8 cellular contexts compared by ENCODE assay signal in genomic region chr5:148687427-148687826, GRCh38. TPM values are rescaled to one million over a fixed set of nuclear protein-coding genes. Genes with fewer than 3 reads are reported as not detected.
DNase-seq lines count a peak whose midpoint lies in the region; ATAC-seq and TF ChIP-seq lines count a peak whose summit lies in the region.

No MANE protein-coding gene starts in this region.

- in situ Hi-C loops in ACHN (cut with HindIII; ENCODE audit: low pct_ligation_motif_present, low pct_unique_long_range_greater_than_20kb, low sequenced_read_pairs) = no loop called here

- H3K9ac ChIP-seq in NT2/D1 (ENCODE audit: insufficient read length, low read depth) = no peak overlapping the region

- intact Hi-C loops in thyroid gland (cut with DNase I) = no loop called here

- no peaks in the 10 kb centered on the region for H3K36me3 ChIP-seq in NT2/D1 (ENCODE audit: insufficient read depth, insufficient read length, low read length)
- no peaks in the 10 kb centered on the region for H3K36me3 ChIP-seq in thyroid gland

- H3K4me3 ChIP-seq in NT2/D1 (ENCODE audit: insufficient read length, low read depth) = no peak overlapping the region
- H3K4me3 ChIP-seq in thyroid gland (replicated peaks in 1 of 3) = no peak overlapping the region

- peak; percentile 52 for DNase-seq in ACHN
- DNase-seq in NT2/D1 (ENCODE audit: low read depth, low spot score) = peak; percentile 13
- peak; percentile 6 for DNase-seq in fibroblast of gingiva (ENCODE audit: low read depth)
- no peak for DNase-seq in LoVo (ENCODE audit: low spot score)
- DNase-seq in thyroid gland = no peak
- no peak for DNase-seq in NCI-H2171 treated with DMSO at 0.1 percent for 48 hours (lab: John Stamatoyannopoulos, UW)

- H3K9me3 ChIP-seq in NT2/D1 (ENCODE audit: insufficient read depth, low read length) (no peaks in the 10 kb centered on the region), thyroid gland (no peaks in the 10 kb centered on the region)

- H3K27ac ChIP-seq in thyroid gland = no peak overlapping the region

- H3K27me3 ChIP-seq in NT2/D1 (ENCODE audit: insufficient read depth, insufficient read length) (no peaks in the 10 kb centered on the region), thyroid gland (no peaks in the 10 kb centered on the region)

- 58 to 60% methylated on average over 3 of the region's 3 CpGs for WGBS in thyroid gland, 2 donors

- no peak for TF ChIP-seq CTCF in thyroid gland (IDR thresholded peaks at IDR 0.05)

- ATAC-seq in GM18520 (IDR thresholded peaks at IDR 0.05; ENCODE audit: unreplicated experiment) (peak; percentile 74), HG02938 (IDR thresholded peaks at IDR 0.05; ENCODE audit: unreplicated experiment) (peak; percentile 98)

- H3K4me1 ChIP-seq in NT2/D1 (ENCODE audit: insufficient read depth, insufficient read length) (no peaks in the 10 kb centered on the region), thyroid gland (no peaks in the 10 kb centered on the region)

- TF ChIP-seq POLR2A in thyroid gland (IDR thresholded peaks at IDR 0.05) = no peak

RNA-seq across cellular contexts. Expression of gene HTR4, which starts 33.1 kb away (rescaled TPM):
- total RNA-seq in thyroid gland = not detected

Comparison
In these comparisons a context has a peak if more than half of its experiments do, and no peak if none do; other contexts are left out.
1. DNase-seq: peak in ACHN (single experiment), NT2/D1 (single experiment) and fibroblast of gingiva (single experiment); none in LoVo (single experiment), thyroid gland (0 of 2) and NCI-H2171 treated with DMSO at 0.1 percent for 48 hours (single experiment).